In the genomic region with DNA sequence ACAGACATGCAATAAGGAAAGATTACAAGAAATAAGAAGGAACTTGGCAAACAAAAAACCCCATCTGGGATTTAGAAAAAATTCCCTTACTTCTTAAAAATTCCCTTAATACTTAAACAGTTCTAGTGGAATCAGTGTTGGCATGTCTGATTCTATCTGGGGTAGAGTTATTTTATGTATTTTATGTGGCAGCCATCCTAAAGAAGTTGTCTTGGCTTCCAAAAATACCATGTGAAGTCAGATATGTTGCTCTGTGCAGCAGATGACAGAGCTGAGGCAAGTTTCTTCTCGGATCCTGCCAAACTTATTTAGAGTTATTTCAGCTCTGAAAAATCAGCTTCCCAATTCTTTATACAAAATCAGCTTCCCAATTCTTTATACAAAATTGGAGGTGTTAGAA, we compare ENCODE assay signal across 15 cellular contexts. TPM values are rescaled to one million over a fixed set of nuclear protein-coding genes. Genes with fewer than 3 reads are reported as not detected.
DNase-seq lines count a peak whose midpoint lies in the region; ATAC-seq and TF ChIP-seq lines count a peak whose summit lies in the region.
"Had no signal": no experiment of that assay in that cellular context is flagged by ENCODE, and none has a peak within 500 bp of the region (broad histone marks: within the 10 kb centered on the region; RNA-seq: fewer than 3 reads in every experiment).

No MANE protein-coding gene starts in this region.

- no peaks in the 10 kb centered on the region for H3K27me3 ChIP-seq in PC-3 (ENCODE audit: low read length)

- no peak overlapping the region for H3K4me2 ChIP-seq in PC-3 (ENCODE audit: low read length)

- TF ChIP-seq CTCF in AG09319 (IDR thresholded peaks at IDR 0.05; ENCODE audit: low read depth, low read length), result no peak
- TF ChIP-seq CTCF in PC-3 (conservative IDR thresholded peaks at IDR 0.05; ENCODE audit: low read depth, low read length), result no peak

- peak; percentile 7 for DNase-seq in AG09319 (ENCODE audit: extremely low read depth, low read depth)
- DNase-seq in GM03348 (ENCODE audit: low spot score), result peak; percentile 7
- DNase-seq in dedifferentiated amniotic fluid mesenchymal stem cell (ENCODE audit: extremely low spot score), result peak; percentile 40
- peak; percentile 17 for DNase-seq in myocyte (ENCODE audit: low read depth)
- DNase-seq in PC-3, result no peak
- no peak for DNase-seq in RKO (ENCODE audit: low spot score)
- no peak for DNase-seq in KG1 (lab: John Stamatoyannopoulos, UW)
- no peak for DNase-seq in midbrain (lab: John Stamatoyannopoulos, UW)
- DNase-seq: ACHN; CD8-positive, alpha-beta T cell; COR-L47; DMS153; DMS79 treated with DMSO at 0.1 percent for 48 hours; EL had no signal

- CTCF ChIA-PET in PC-3 (lab: Charles Lee), result no interaction called here

- no peaks in the 10 kb centered on the region for H3K9me2 ChIP-seq in PC-3 (replicated peaks; ENCODE audit: low read length)

- no peak overlapping the region for H3K27ac ChIP-seq in PC-3 (ENCODE audit: low read length)

- H3F3A ChIP-seq in PC-3 (ENCODE audit: low read length, unreplicated experiment), result no peaks in the 10 kb centered on the region

- intact Hi-C loops in PC-3 (cut with micrococcal nuclease), result no loop called here

- H3K9ac ChIP-seq in PC-3 (ENCODE audit: low read length), result no peak overlapping the region

- no peak overlapping the region for H2AFZ ChIP-seq in PC-3 (ENCODE audit: low read length)

- H3K4me3 ChIP-seq in PC-3 (ENCODE audit: low read length), result no peak overlapping the region
- H3K4me3 ChIP-seq: HAP-1 had no signal

- ATAC-seq in PC-3, result no peak
- ATAC-seq: CD8-positive, alpha-beta T cell had no signal

- no peaks in the 10 kb centered on the region for H3K4me1 ChIP-seq in PC-3 (ENCODE audit: insufficient read depth, low read length)
- H3K4me1 ChIP-seq: HAP-1 had no signal

- no peaks in the 10 kb centered on the region for H3K79me2 ChIP-seq in PC-3 (ENCODE audit: low read length)

- H3K9me3 ChIP-seq in PC-3 (ENCODE audit: low read length), result no peaks in the 10 kb centered on the region
- H3K9me3 ChIP-seq: HAP-1 had no signal

- POLR2A ChIA-PET in PC-3 (lab: Charles Lee; ENCODE audit: unreplicated experiment), result no interaction called here

- BruUV-seq in PC-3 (replicated peaks; lab: Mats Ljungman, UMichigan), result no TSS peak

- no peaks in the 10 kb centered on the region for H3K36me3 ChIP-seq in PC-3 (ENCODE audit: low read depth, low read length)
- H3K36me3 ChIP-seq: HAP-1 had no signal

- no peaks in the 10 kb centered on the region for H4K20me1 ChIP-seq in PC-3 (ENCODE audit: low read length)

RNA-seq across cellular contexts. Expression of a gene that starts 14.7 kb away (rescaled TPM):
- total RNA-seq in myocyte (0.37 and 0.68 TPM in 2 replicates), PC-3 (2014; rRNA removed) (2.3 and 4.4 TPM in 2 replicates)
- 0.91 TPM for polyA plus RNA-seq in myocyte (2012)

RNA-seq across cellular contexts. Expression of a gene that starts 31.1 kb away (rescaled TPM):
- 9.8 and 12.6 TPM in 2 replicates for total RNA-seq in myocyte
- polyA plus RNA-seq in myocyte (2012), result 11.1 TPM
- 5.8 and 9.7 TPM in 2 replicates for total RNA-seq in PC-3 (2014; rRNA removed)

Comparison
In these comparisons a context has a peak if more than half of its experiments do, and no peak if none do; other contexts are left out.
1. DNase-seq: peak in AG09319 (single experiment), GM03348 (single experiment), dedifferentiated amniotic fluid mesenchymal stem cell (single experiment) and myocyte (single experiment); none in PC-3 (single experiment), RKO (single experiment), KG1 (single experiment) and midbrain (single experiment).